28 cellular contexts compared by ENCODE assay signal in the genomic region with DNA sequence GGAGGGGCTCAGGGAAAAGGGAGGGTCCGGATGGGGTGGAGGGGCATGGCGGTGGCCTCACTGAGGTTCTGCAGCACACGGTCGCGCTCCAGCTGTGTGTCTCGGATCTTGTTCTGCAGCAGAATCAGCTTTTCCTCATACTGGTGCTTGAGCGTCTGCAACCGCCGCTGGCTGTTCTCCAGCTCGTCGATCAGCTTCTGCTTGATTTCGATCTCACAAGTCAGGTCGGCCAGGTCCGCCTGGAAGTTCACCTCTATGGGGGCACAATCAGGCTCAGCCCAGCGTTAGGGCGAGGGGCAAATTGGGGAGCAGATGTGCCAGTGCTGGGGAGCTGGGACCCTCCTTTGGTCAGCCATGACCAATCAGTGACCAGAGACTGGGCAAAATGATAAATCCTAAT.
"Had no signal": no experiment of that assay in that cellular context is flagged by ENCODE, and none has a peak within 500 bp of the region (broad histone marks: within the 10 kb centered on the region; RNA-seq: fewer than 3 reads in every experiment).

No MANE protein-coding gene starts in this region.

- H3K27ac Mint-ChIP-seq: activated CD4-positive, alpha-beta memory T cell treated with anti-CD3 and anti-CD28 coated beads, Interleukin-2, amount 10 ng/mL, durations not matched to agents 7 days and 5 days; activated CD4-positive, alpha-beta T cell treated with anti-CD3 and anti-CD28 coated beads, Interleukin-2, amount 10 ng/mL, durations not matched to agents 7 days and 5 days; activated CD8-positive, alpha-beta memory T cell treated with anti-CD3 and anti-CD28 coated beads, Interleukin-2, amount 10 ng/mL, durations not matched to agents 7 days and 5 days; activated naive CD8-positive, alpha-beta T cell; activated T-helper 17 cell treated with anti-CD3 and anti-CD28 coated beads, Interleukin-2, amount 50 U/mL, for 72 hours; effector memory CD8-positive, alpha-beta T cell; WTC11 had no signal

- H3K27me3 Mint-ChIP-seq: activated CD4-positive, alpha-beta memory T cell treated with anti-CD3 and anti-CD28 coated beads, Interleukin-2, amount 10 ng/mL, durations not matched to agents 7 days and 5 days; activated CD4-positive, alpha-beta T cell treated with anti-CD3 and anti-CD28 coated beads, Interleukin-2, amount 10 ng/mL, durations not matched to agents 7 days and 5 days; activated CD8-positive, alpha-beta memory T cell treated with anti-CD3 and anti-CD28 coated beads, Interleukin-2, amount 10 ng/mL, durations not matched to agents 7 days and 5 days; activated naive CD8-positive, alpha-beta T cell; activated T-helper 17 cell treated with anti-CD3 and anti-CD28 coated beads, Interleukin-2, amount 50 U/mL, for 72 hours; effector memory CD8-positive, alpha-beta T cell had no signal

- H3K9me3 Mint-ChIP-seq: activated CD4-positive, alpha-beta memory T cell treated with anti-CD3 and anti-CD28 coated beads, Interleukin-2, amount 10 ng/mL, durations not matched to agents 7 days and 5 days; activated CD4-positive, alpha-beta T cell treated with anti-CD3 and anti-CD28 coated beads, Interleukin-2, amount 10 ng/mL, durations not matched to agents 7 days and 5 days; activated T-helper 17 cell treated with anti-CD3 and anti-CD28 coated beads, Interleukin-2, amount 50 U/mL, for 72 hours; effector memory CD8-positive, alpha-beta T cell; WTC11 had no signal

- H3K4me1 Mint-ChIP-seq: activated CD4-positive, alpha-beta T cell treated with anti-CD3 and anti-CD28 coated beads, Interleukin-2, amount 10 ng/mL, durations not matched to agents 7 days and 5 days; activated CD8-positive, alpha-beta memory T cell treated with anti-CD3 and anti-CD28 coated beads, Interleukin-2, amount 10 ng/mL, durations not matched to agents 7 days and 5 days; WTC11 had no signal

- H3K4me3 Mint-ChIP-seq: activated CD4-positive, alpha-beta memory T cell treated with anti-CD3 and anti-CD28 coated beads, Interleukin-2, amount 10 ng/mL, durations not matched to agents 7 days and 5 days; activated CD4-positive, alpha-beta T cell treated with anti-CD3 and anti-CD28 coated beads, Interleukin-2, amount 10 ng/mL, durations not matched to agents 7 days and 5 days; activated CD8-positive, alpha-beta memory T cell treated with anti-CD3 and anti-CD28 coated beads, Interleukin-2, amount 10 ng/mL, durations not matched to agents 7 days and 5 days; activated naive CD8-positive, alpha-beta T cell; activated T-helper 17 cell treated with anti-CD3 and anti-CD28 coated beads, Interleukin-2, amount 50 U/mL, for 72 hours; effector memory CD8-positive, alpha-beta T cell; WTC11 had no signal

- DNase-seq: activated CD4-positive, alpha-beta memory T cell treated with anti-CD3 and anti-CD28 coated beads, Interleukin-2, amount 10 ng/mL, durations not matched to agents 7 days and 5 days; activated CD4-positive, alpha-beta T cell treated with anti-CD3 and anti-CD28 coated beads for 1 hour; activated CD4-positive, alpha-beta T cell treated with anti-CD3 and anti-CD28 coated beads for 4 hours; activated CD4-positive, alpha-beta T cell treated with anti-CD3 and anti-CD28 coated beads, Interleukin-2, amount 10 ng/mL, durations not matched to agents 7 days and 5 days; activated CD4-positive, alpha-beta T cell treated with anti-CD3 and anti-CD28 coated beads, Interleukin-2, amount 50 U/mL, for 4 hours; activated CD8-positive, alpha-beta memory T cell treated with anti-CD3 and anti-CD28 coated beads, Interleukin-2, amount 10 ng/mL, durations not matched to agents 7 days and 5 days; activated CD8-positive, alpha-beta memory T cell treated with anti-CD3 and anti-CD28 coated beads, Interleukin-2, amount 50 U/mL, for 4 hours; activated effector memory CD4-positive, alpha-beta T cell treated with Interleukin-2 at 50 U/mL for 16 hours; activated gamma-delta T cell treated with Interleukin-2 at 50 U/mL for 16 hours; activated naive CD4-positive, alpha-beta T cell treated with anti-CD3 and anti-CD28 coated beads, Interleukin-2, amount 50 U/mL, for 16 hours; activated naive CD4-positive, alpha-beta T cell treated with Interleukin-2 at 50 U/mL for 16 hours; activated T-cell treated with anti-CD3 and anti-CD28 coated beads, Interleukin-2, amount 50 U/mL, for 1 hour; amygdala; aorta; body of pancreas; caudate nucleus; cortex of kidney; dermis blood vessel endothelial cell; effector CD4-positive, alpha-beta T cell; effector memory CD8-positive, alpha-beta T cell; esophagus squamous epithelium; foreskin melanocyte; heart right ventricle; T-helper 1 cell; T-helper 2 cell had no signal
